In genomic region chr6:30769088-30769852, GRCh38 we compare ENCODE assay signal across 8 cellular contexts. TPM values are rescaled to one million over a fixed set of nuclear protein-coding genes. Genes with fewer than 3 reads are reported as not detected.
DNase-seq lines count a peak whose midpoint lies in the region; ATAC-seq and TF ChIP-seq lines count a peak whose summit lies in the region.

No MANE protein-coding gene starts in this region.

- H3K36me3 ChIP-seq in trophoblast cell (ENCODE audit: control insufficient read depth in 1 of 2, insufficient read depth in 2 of 2, low read length in 2 of 2) (no peaks in the 10 kb centered on the region), upper lobe of right lung (no peaks in the 10 kb centered on the region)

- peak overlapping the region; percentile 94 for H4K91ac ChIP-seq in trophoblast cell (ENCODE audit: low read depth, low read length)

- H3K9ac ChIP-seq in trophoblast cell (ENCODE audit: low read length): peak overlapping the region; percentile 62

- H3K14ac ChIP-seq in trophoblast cell (ENCODE audit: low read length): peak overlapping the region; percentile 83

- TF ChIP-seq CTCF in fibroblast of villous mesenchyme (IDR thresholded peaks at IDR 0.05; ENCODE audit: insufficient read depth, low read depth, low read length): no peak
- TF ChIP-seq CTCF in upper lobe of right lung (IDR thresholded peaks at IDR 0.05): no peak

- intact Hi-C loops in upper lobe of right lung (cut with DNase I): no loop called here

- peaks cover 30 to 43% of the 10 kb centered on the region in 2 experiments for H3K4me1 ChIP-seq in trophoblast cell (ENCODE audit: control insufficient read depth in 1 of 2, insufficient read depth in 2 of 2, low read length in 2 of 2)
- H3K4me1 ChIP-seq in upper lobe of right lung: peaks cover 17% of the 10 kb centered on the region

- H3K27me3 Mint-ChIP-seq in activated T-helper 17 cell treated with anti-CD3 and anti-CD28 coated beads, Interleukin-2, amount 50 U/mL, for 72 hours: no peaks in the 10 kb centered on the region

- H3K4me3 Mint-ChIP-seq in activated T-helper 17 cell treated with anti-CD3 and anti-CD28 coated beads, Interleukin-2, amount 50 U/mL, for 72 hours: peak overlapping the region; percentile 78

- H3K9me3 ChIP-seq in trophoblast cell (ENCODE audit: insufficient read depth, low read depth, low read length) (no peaks in the 10 kb centered on the region), upper lobe of right lung (no peaks in the 10 kb centered on the region)

- H3K4me2 ChIP-seq in trophoblast cell (ENCODE audit: low read length): peak overlapping the region; percentile 33

- H3K18ac ChIP-seq in trophoblast cell (ENCODE audit: low read length): peak overlapping the region; percentile 85

- no CpG with 5 or more reads among the region's 16 CpGs for WGBS in trophoblast cell (ENCODE audit: extremely low coverage, insufficient coverage, insufficient read length)

- peak overlapping the region; percentile 95 for H3K27ac Mint-ChIP-seq in activated T-helper 17 cell treated with anti-CD3 and anti-CD28 coated beads, Interleukin-2, amount 50 U/mL, for 72 hours

- no peak overlapping the region for H3K23ac ChIP-seq in trophoblast cell (ENCODE audit: low read length)

- no peak overlapping the region for H3K4me3 ChIP-seq in fibroblast of villous mesenchyme (ENCODE audit: low read depth, low read length)
- H3K4me3 ChIP-seq in trophoblast cell (ENCODE audit: low read depth, low read length): no peak overlapping the region
- no peak overlapping the region for H3K4me3 ChIP-seq in upper lobe of right lung

- H4K12ac ChIP-seq in trophoblast cell (ENCODE audit: low read depth, low read length): peak overlapping the region; percentile 77

- H2AFZ ChIP-seq in trophoblast cell (ENCODE audit: insufficient read depth, low read length, poor library complexity): peak overlapping the region; percentile 94

- H4K8ac ChIP-seq in trophoblast cell (ENCODE audit: low read depth, low read length): peak overlapping the region; percentile 76

- peak overlapping the region; percentile 94 for H2BK12ac ChIP-seq in trophoblast cell (ENCODE audit: low read length)

- peak overlapping the region; percentile 89 for H2BK120ac ChIP-seq in trophoblast cell (ENCODE audit: insufficient read depth, low read length, poor library complexity)

- peak overlapping the region; percentile 98 for H3K27ac ChIP-seq in trophoblast cell (ENCODE audit: low read depth, low read length)
- H3K27ac ChIP-seq in upper lobe of right lung: peak overlapping the region; percentile 43

- H3K9me3 Mint-ChIP-seq in activated T-helper 17 cell treated with anti-CD3 and anti-CD28 coated beads, Interleukin-2, amount 50 U/mL, for 72 hours: peaks cover 3% of the 10 kb centered on the region

- DNase-seq in EH (ENCODE audit: low read depth) (peak; percentile 97), fibroblast of villous mesenchyme (ENCODE audit: low read depth) (peak; percentile 95), trophoblast cell (peak; percentile 62 to 64), upper lobe of right lung (peak; percentile 80), COR-L47 (lab: John Stamatoyannopoulos, UW) (no peak)

- H3K79me1 ChIP-seq in trophoblast cell (ENCODE audit: low read length): peaks cover 44% of the 10 kb centered on the region

- H2AK5ac ChIP-seq in trophoblast cell (ENCODE audit: low read length): peak overlapping the region; percentile 63

- ATAC-seq in activated T-helper 17 cell treated with anti-CD3 and anti-CD28 coated beads, Interleukin-2, amount 50 U/mL, for 72 hours (replicated peaks): peak; percentile 74
- ATAC-seq in upper lobe of right lung: peak; percentile 78
- no peak for ATAC-seq in GM18498 (IDR thresholded peaks at IDR 0.05; ENCODE audit: unreplicated experiment)

- no peaks in the 10 kb centered on the region for H3K27me3 ChIP-seq in trophoblast cell (ENCODE audit: insufficient read depth, low read length)
- H3K27me3 ChIP-seq in upper lobe of right lung: no peaks in the 10 kb centered on the region

- no peaks in the 10 kb centered on the region for H3K79me2 ChIP-seq in trophoblast cell (ENCODE audit: control insufficient read depth, insufficient read depth, low read length, poor library complexity)

- H3K4ac ChIP-seq in trophoblast cell (ENCODE audit: low read depth, low read length): peak overlapping the region; percentile 69

- H3K36me3 Mint-ChIP-seq in activated T-helper 17 cell treated with anti-CD3 and anti-CD28 coated beads, Interleukin-2, amount 50 U/mL, for 72 hours (ENCODE audit: low read depth): peaks cover 19% of the 10 kb centered on the region

- H2BK5ac ChIP-seq in trophoblast cell (ENCODE audit: low read depth, low read length, poor library complexity): peak overlapping the region; percentile 99

- peaks cover 60% of the 10 kb centered on the region for H3K4me1 Mint-ChIP-seq in activated T-helper 17 cell treated with anti-CD3 and anti-CD28 coated beads, Interleukin-2, amount 50 U/mL, for 72 hours

TF ChIP-seq in PFSK-1, 5 proteins besides CTCF, POLR2A, EP300 and RAD21:
- TF ChIP-seq POLR2AphosphoS5 (IDR thresholded peaks at IDR 0.05; ENCODE audit: low read depth, low read length): no peak
- peak in 1 of 2 experiments; percentile 58; a peak in 1 of 4 replicates for TF ChIP-seq REST (IDR thresholded peaks at IDR 0.05; ENCODE audit: insufficient read depth in 1 of 2, low read depth in 2 of 2, low read length in 2 of 2)
- peak; percentile 33; the same call in 1 of the 2 replicates for TF ChIP-seq SIN3A (IDR thresholded peaks at IDR 0.05; ENCODE audit: borderline replicate concordance, insufficient read depth, low read length)
- no peak for TF ChIP-seq TAF1 (IDR thresholded peaks at IDR 0.05; ENCODE audit: borderline replicate concordance, insufficient read depth, low read length)
- TF ChIP-seq FOXP2 (optimal IDR thresholded peaks at IDR 0.05; ENCODE audit: borderline replicate concordance, extremely low read depth, extremely low read length, insufficient read depth): peak; percentile 79

RNA-seq across cellular contexts. Expression of gene IER3, which starts 24.9 kb away (rescaled TPM):
- polyA plus RNA-seq in PFSK-1 (2012; ENCODE audit: insufficient read length, low read depth): not detected
- 100 to 1,000 TPM in 1 of 2 donors, 10 to 100 TPM in 1; 55.6 to 617 TPM for total RNA-seq in activated T-helper 17 cell treated with anti-CD3 and anti-CD28 coated beads, Interleukin-2, amount 50 U/mL, for 72 hours
- total RNA-seq in fibroblast of villous mesenchyme (132 and 187 TPM in 2 replicates), upper lobe of right lung (35.4 TPM)
- polyA plus RNA-seq in trophoblast cell (2013): 366 and 374 TPM in 2 replicates

RNA-seq across cellular contexts. Expression of gene FLOT1, which starts 26.8 kb away (rescaled TPM):
- 327 TPM for polyA plus RNA-seq in PFSK-1 (2012; ENCODE audit: insufficient read length, low read depth)
- total RNA-seq in activated T-helper 17 cell treated with anti-CD3 and anti-CD28 coated beads, Interleukin-2, amount 50 U/mL, for 72 hours: 100 to 1,000 TPM; 152 to 161 TPM
- total RNA-seq in fibroblast of villous mesenchyme (107 and 119 TPM in 2 replicates), upper lobe of right lung (175 TPM)
- 66.9 and 72.1 TPM in 2 replicates for polyA plus RNA-seq in trophoblast cell (2013)

RNA-seq across cellular contexts. Expression of gene TUBB, which starts 49.1 kb away (rescaled TPM):
- 747 TPM for polyA plus RNA-seq in PFSK-1 (2012; ENCODE audit: insufficient read length, low read depth)
- total RNA-seq in activated T-helper 17 cell treated with anti-CD3 and anti-CD28 coated beads, Interleukin-2, amount 50 U/mL, for 72 hours: 1,000 to 10,000 TPM; 1,139 to 1,437 TPM
- total RNA-seq in fibroblast of villous mesenchyme (590 and 713 TPM in 2 replicates), upper lobe of right lung (243 TPM)
- 1,464 and 1,542 TPM in 2 replicates for polyA plus RNA-seq in trophoblast cell (2013)

RNA-seq across cellular contexts. Expression of gene MDC1, which starts 52.2 kb away (rescaled TPM):
- 42.5 TPM for polyA plus RNA-seq in PFSK-1 (2012; ENCODE audit: insufficient read length, low read depth)
- 10 to 100 TPM; 57.4 to 82.1 TPM for total RNA-seq in activated T-helper 17 cell treated with anti-CD3 and anti-CD28 coated beads, Interleukin-2, amount 50 U/mL, for 72 hours
- 3.2 and 4.7 TPM in 2 replicates for total RNA-seq in fibroblast of villous mesenchyme
- polyA plus RNA-seq in trophoblast cell (2013): 29.1 and 32.3 TPM in 2 replicates
- total RNA-seq in upper lobe of right lung: 32.8 TPM
